1 cellular context compared by ENCODE assay signal in genomic region chr19:54148158-54148557, GRCh38.
TF ChIP-seq lines count a peak whose summit lies in the region.

No MANE protein-coding gene starts in this region.

TF ChIP-seq in HepG2, 621 proteins besides CTCF, POLR2A, EP300 and RAD21:
- TF ChIP-seq AGO2 (optimal IDR thresholded peaks at IDR 0.05; ENCODE audit: low read depth, low read length) = peak; percentile 62
- TF ChIP-seq RBFOX2 (IDR thresholded peaks at IDR 0.05; ENCODE audit: low read depth, low read length) = peak; percentile 71
- no peak for TF ChIP-seq NFKBIZ (CRISPR knock-in tag; IDR thresholded peaks at IDR 0.05)
